6 cellular contexts compared by ENCODE assay signal in genomic region chr7:127587663-127588018, GRCh38.
DNase-seq lines count a peak whose midpoint lies in the region; ATAC-seq and TF ChIP-seq lines count a peak whose summit lies in the region.

No MANE protein-coding gene starts in this region.

- no peaks in the 10 kb centered on the region for H3K27me3 ChIP-seq in RWPE2 (ENCODE audit: insufficient read depth, poor library complexity, severe bottlenecking)

- H3K4me3 Mint-ChIP-seq in stimulated activated naive CD8-positive, alpha-beta T cell treated with anti-CD3 and anti-CD28 coated beads, Interleukin-15, amount 100 ng/mL, for 72 hours, result peak overlapping the region; percentile 74 to 80

- TF ChIP-seq CTCF in RWPE2 (IDR thresholded peaks at IDR 0.05; ENCODE audit: poor library complexity, severe bottlenecking), result no peak
- no peak for TF ChIP-seq CTCF in fibroblast of mammary gland (conservative IDR thresholded peaks at IDR 0.05; ENCODE audit: control insufficient read depth, insufficient read depth, low read depth, low read length)

- no peak overlapping the region for H3K27ac Mint-ChIP-seq in stimulated activated naive CD8-positive, alpha-beta T cell treated with anti-CD3 and anti-CD28 coated beads, Interleukin-15, amount 100 ng/mL, for 72 hours

- no peaks in the 10 kb centered on the region for H3K27me3 Mint-ChIP-seq in stimulated activated naive CD8-positive, alpha-beta T cell treated with anti-CD3 and anti-CD28 coated beads, Interleukin-15, amount 100 ng/mL, for 72 hours

- no peaks in the 10 kb centered on the region for H3K9me3 Mint-ChIP-seq in stimulated activated naive CD8-positive, alpha-beta T cell treated with anti-CD3 and anti-CD28 coated beads, Interleukin-15, amount 100 ng/mL, for 72 hours

- peaks cover 58% of the 10 kb centered on the region for H3K4me1 Mint-ChIP-seq in stimulated activated naive CD8-positive, alpha-beta T cell treated with anti-CD3 and anti-CD28 coated beads, Interleukin-15, amount 100 ng/mL, for 72 hours

- H3K4me1 ChIP-seq in RWPE2 (ENCODE audit: insufficient read depth, poor library complexity, severe bottlenecking), result peaks cover 5% of the 10 kb centered on the region

- H3K4me3 ChIP-seq in RWPE2 (ENCODE audit: severe bottlenecking), result peak overlapping the region; percentile 77
- peak overlapping the region; percentile 71 for H3K4me3 ChIP-seq in fibroblast of mammary gland (ENCODE audit: control insufficient read depth, low read depth, low read length)

- H3K27ac ChIP-seq in RWPE2 (ENCODE audit: poor library complexity, severe bottlenecking), result no peak overlapping the region

- peaks cover 31% of the 10 kb centered on the region for H3K36me3 ChIP-seq in RWPE2 (ENCODE audit: low read depth)

- ATAC-seq in RWPE2 (ENCODE audit: low read depth) (no peak), GM19467 (IDR thresholded peaks at IDR 0.05; ENCODE audit: unreplicated experiment) (no peak), GM18498 (IDR thresholded peaks at IDR 0.05; ENCODE audit: unreplicated experiment) (no peak)
- no peak for ATAC-seq in stimulated activated naive CD8-positive, alpha-beta T cell treated with anti-CD3 and anti-CD28 coated beads, Interleukin-15, amount 100 ng/mL, for 72 hours

- H3K9me3 ChIP-seq in RWPE2 (ENCODE audit: severe bottlenecking), result no peaks in the 10 kb centered on the region

- DNase-seq in RWPE2 (ENCODE audit: low spot score) (no peak), fibroblast of mammary gland (ENCODE audit: low read depth) (no peak), midbrain (lab: John Stamatoyannopoulos, UW) (no peak)
- no peak for DNase-seq in stimulated activated naive CD8-positive, alpha-beta T cell treated with anti-CD3 and anti-CD28 coated beads, Interleukin-15, amount 100 ng/mL, for 72 hours
